ENCODE assay signal across 32 cellular contexts in genomic region chr12:14026536-14026935, GRCh38. TPM values are rescaled to one million over a fixed set of nuclear protein-coding genes. Genes with fewer than 3 reads are reported as not detected.
"Had no signal": no experiment of that assay in that cellular context is flagged by ENCODE, and none has a peak within 500 bp of the region (broad histone marks: within the 10 kb centered on the region; RNA-seq: fewer than 3 reads in every experiment).

No MANE protein-coding gene starts in this region.

- FAIRE-seq: astrocyte, TTC549 had no signal

- H3K36me3 ChIP-seq: adrenal gland, brain microvascular endothelial cell, breast epithelium had no signal

- H3K27me3 ChIP-seq: adrenal gland, body of pancreas, brain microvascular endothelial cell, breast epithelium had no signal

- H3K4me3 ChIP-seq: adrenal gland, body of pancreas, breast epithelium had no signal

- H3K27ac ChIP-seq: adrenal gland, body of pancreas, brain microvascular endothelial cell, breast epithelium, VCaP had no signal

- H3K9me3 ChIP-seq: adrenal gland, body of pancreas, breast epithelium had no signal

- DNase-seq: activated B cell treated with CpG ODN at 0.5 μM for 24 hours; activated CD4-positive, alpha-beta memory T cell treated with anti-CD3 and anti-CD28 coated beads for 36 hours; activated CD4-positive, alpha-beta T cell treated with anti-CD3 and anti-CD28 coated beads for 4 hours; activated CD4-positive, alpha-beta T cell treated with anti-CD3 and anti-CD28 coated beads, Interleukin-2, amount 10 ng/mL, durations not matched to agents 24 days and 14 days; activated CD4-positive, alpha-beta T cell treated with anti-CD3 and anti-CD28 coated beads, Interleukin-2, amount 50 U/mL, for 1 hour; activated CD4-positive, alpha-beta T cell treated with anti-CD3 and anti-CD28 coated beads, Interleukin-2, amount 50 U/mL, for 4 hours; activated CD4-positive, CD25-positive, alpha-beta regulatory T cell treated with anti-CD3 and anti-CD28 coated beads, Interleukin-2, amount 50 U/mL, for 72 hours; activated CD8-positive, alpha-beta memory T cell treated with anti-CD3 and anti-CD28 coated beads, Interleukin-2, amount 50 U/mL, for 4 hours; activated CD8-positive, alpha-beta T cell treated with anti-CD3 and anti-CD28 coated beads for 36 hours; activated effector memory CD4-positive, alpha-beta T cell treated with anti-CD3 and anti-CD28 coated beads, Interleukin-2, amount 50 U/mL, for 16 hours; activated gamma-delta T cell treated with Interleukin-2 at 50 U/mL for 16 hours; activated naive CD4-positive, alpha-beta T cell; activated naive CD4-positive, alpha-beta T cell treated with anti-CD3 and anti-CD28 coated beads for 36 hours; activated naive CD4-positive, alpha-beta T cell treated with anti-CD3 and anti-CD28 coated beads, Interleukin-2, amount 50 U/mL, for 16 hours; activated naive CD8-positive, alpha-beta T cell treated with anti-CD3 and anti-CD28 coated beads for 36 hours; activated T-cell treated with anti-CD3 and anti-CD28 coated beads for 4 hours; activated T-cell treated with anti-CD3 and anti-CD28 coated beads, Interleukin-2, amount 50 U/mL, for 1 hour; activated T-cell treated with anti-CD3 and anti-CD28 coated beads, Interleukin-2, amount 50 U/mL, for 4 hours; activated T-cell treated with anti-CD3 and anti-CD28 coated beads, Interleukin-2, amount 50 U/mL, for 72 hours; adrenal gland; amniotic stem cell; aorta; body of pancreas; brain microvascular endothelial cell; central memory CD4-positive, alpha-beta T cell; T-helper 1 cell; T-helper 2 cell; T-helper 9 cell had no signal

RNA-seq across cellular contexts. Expression of gene GRIN2B, which starts 45.1 kb away (rescaled TPM):
- polyA plus RNA-seq: aorta had no signal
